In the genomic region with DNA sequence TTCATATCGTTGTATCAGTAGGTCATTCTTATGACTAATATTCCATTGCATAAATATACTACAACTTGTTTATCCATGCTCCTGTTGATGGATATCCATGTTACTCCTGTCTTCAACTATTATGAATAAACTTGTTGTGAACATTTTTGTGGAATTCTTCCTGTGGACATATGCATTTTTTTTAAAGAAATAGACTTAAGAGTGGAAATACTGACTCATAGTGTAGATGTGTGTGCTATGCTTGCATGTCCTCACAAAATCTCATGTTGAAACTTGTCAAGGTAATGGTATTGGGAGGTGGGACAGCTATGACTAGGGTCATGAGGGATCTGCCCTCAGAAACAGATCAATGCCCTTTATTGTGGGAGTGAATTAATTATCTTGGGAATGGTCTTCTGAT, we compare ENCODE assay signal across 26 cellular contexts.
DNase-seq lines count a peak whose midpoint lies in the region; ATAC-seq and TF ChIP-seq lines count a peak whose summit lies in the region.
"Had no signal": no experiment of that assay in that cellular context is flagged by ENCODE, and none has a peak within 500 bp of the region (broad histone marks: within the 10 kb centered on the region; RNA-seq: fewer than 3 reads in every experiment).

No MANE protein-coding gene starts in this region.

- H3K9me3 Mint-ChIP-seq in CD4-positive, CD25-positive, alpha-beta regulatory T cell: peaks cover 0 to 1% (median 0%) of the 10 kb centered on the region in 7 donors
- no peaks in the 10 kb centered on the region for H3K9me3 Mint-ChIP-seq in CD8-positive, alpha-beta T cell
- H3K9me3 Mint-ChIP-seq in activated naive CD8-positive, alpha-beta T cell treated with anti-CD3 and anti-CD28 coated beads for 36 hours: no peaks in the 10 kb centered on the region
- H3K9me3 Mint-ChIP-seq in activated CD8-positive, alpha-beta memory T cell treated with anti-CD3 and anti-CD28 coated beads, Interleukin-2, amount 10 ng/mL, durations not matched to agents 7 days and 5 days (ENCODE audit: low read depth): no peaks in the 10 kb centered on the region
- H3K9me3 Mint-ChIP-seq: activated T-helper 2 cell treated with anti-CD3 and anti-CD28 coated beads, Interferon-gamma antibody, Interleukin-2, Interleukin-4, amounts not matched to agents 10 μg/mL and 5 μg/mL and 100 μg/mL, durations not matched to agents 14 hours and 24 hours and 36 hours; effector memory CD8-positive, alpha-beta T cell had no signal

- peak overlapping the region; percentile 32 for H3K4me3 ChIP-seq in CD4-positive, CD25-positive, alpha-beta regulatory T cell (ENCODE audit: low read depth, low read length)
- no peak overlapping the region for H3K4me3 ChIP-seq in CD8-positive, alpha-beta T cell (ENCODE audit: low read depth, low read length)
- H3K4me3 ChIP-seq: coronary artery, GM12878, sigmoid colon, testis had no signal

- CTCF ChIA-PET in CD8-positive, alpha-beta T cell (lab: Charles Lee): interaction anchor here (0.9 to 8.0 kb wide), 10 partner anchors 12 to 85 kb away, joined by 3 to 54 read pairs (median 12); no protein-coding TSS in a partner anchor
- CTCF ChIA-PET in activated CD8-positive, alpha-beta memory T cell treated with anti-CD3 and anti-CD28 coated beads, Interleukin-2, amount 10 ng/mL, durations not matched to agents 7 days and 5 days (lab: Charles Lee): interaction anchor here (0.7 to 4.4 kb wide), 10 partner anchors 10 to 316 kb away, joined by 3 to 15 read pairs (median 4); no protein-coding TSS in a partner anchor

- no peaks in the 10 kb centered on the region for H3K27me3 ChIP-seq in CD4-positive, CD25-positive, alpha-beta regulatory T cell (ENCODE audit: control insufficient read depth, insufficient read depth, low read length)
- no peaks in the 10 kb centered on the region for H3K27me3 ChIP-seq in CD8-positive, alpha-beta T cell (ENCODE audit: insufficient read depth, low read length)
- no peaks in the 10 kb centered on the region for H3K27me3 ChIP-seq in foreskin keratinocyte
- H3K27me3 ChIP-seq: neutrophil, testis had no signal

- peaks cover 21% of the 10 kb centered on the region for H3K4me1 ChIP-seq in CD4-positive, CD25-positive, alpha-beta regulatory T cell (ENCODE audit: control insufficient read depth, insufficient read depth, low read length, poor library complexity, severe bottlenecking)
- peaks cover 25% of the 10 kb centered on the region for H3K4me1 ChIP-seq in CD8-positive, alpha-beta T cell (ENCODE audit: insufficient read depth, low read length)
- H3K4me1 ChIP-seq in foreskin keratinocyte: peaks cover 19% of the 10 kb centered on the region

- H3K27ac ChIP-seq in CD4-positive, CD25-positive, alpha-beta regulatory T cell (ENCODE audit: insufficient read depth, low read length, poor library complexity, severe bottlenecking): no peak overlapping the region
- no peak overlapping the region for H3K27ac ChIP-seq in CD8-positive, alpha-beta T cell (ENCODE audit: low read depth, low read length)
- peak overlapping the region; percentile 24 for H3K27ac ChIP-seq in foreskin keratinocyte
- H3K27ac ChIP-seq: coronary artery, neutrophil, sigmoid colon, testis had no signal

- TF ChIP-seq CTCF in CD8-positive, alpha-beta T cell (IDR thresholded peaks at IDR 0.05): no peak
- TF ChIP-seq CTCF in foreskin keratinocyte (conservative IDR thresholded peaks at IDR 0.05): no peak

- no peaks in the 10 kb centered on the region for H3K9me3 ChIP-seq in CD4-positive, CD25-positive, alpha-beta regulatory T cell (ENCODE audit: control insufficient read depth in 2 of 2, low read length in 2 of 2)
- no peaks in the 10 kb centered on the region for H3K9me3 ChIP-seq in CD8-positive, alpha-beta T cell (ENCODE audit: low read length)
- H3K9me3 ChIP-seq: neutrophil, sigmoid colon, testis had no signal

- no peak for ATAC-seq in CD4-positive, CD25-positive, alpha-beta regulatory T cell (ENCODE audit: low read depth in 2 of 2)
- ATAC-seq in CD8-positive, alpha-beta T cell: no peak
- ATAC-seq in foreskin keratinocyte: peak; percentile 67
- ATAC-seq in activated CD8-positive, alpha-beta memory T cell treated with anti-CD3 and anti-CD28 coated beads, Interleukin-2, amount 10 ng/mL, durations not matched to agents 7 days and 5 days: no peak
- ATAC-seq in HG03135 (IDR thresholded peaks at IDR 0.05; ENCODE audit: unreplicated experiment): no peak
- ATAC-seq: effector memory CD8-positive, alpha-beta T cell; esophagus mucosa; GM12878; HepG2; left colon had no signal

- H3K36me3 ChIP-seq in CD4-positive, CD25-positive, alpha-beta regulatory T cell (ENCODE audit: control insufficient read depth, insufficient read depth, low read length): no peaks in the 10 kb centered on the region
- H3K36me3 ChIP-seq in CD8-positive, alpha-beta T cell (ENCODE audit: insufficient read depth, low read length): no peaks in the 10 kb centered on the region
- H3K36me3 ChIP-seq: neutrophil, sigmoid colon had no signal

- peak overlapping the region in 1 of 3 donors; percentile 98 for H3K27ac Mint-ChIP-seq in CD4-positive, CD25-positive, alpha-beta regulatory T cell
- peak overlapping the region; percentile 64 for H3K27ac Mint-ChIP-seq in CD8-positive, alpha-beta T cell
- H3K27ac Mint-ChIP-seq in activated naive CD8-positive, alpha-beta T cell treated with anti-CD3 and anti-CD28 coated beads for 36 hours: peak overlapping the region; percentile 4
- no peak overlapping the region for H3K27ac Mint-ChIP-seq in activated CD8-positive, alpha-beta memory T cell treated with anti-CD3 and anti-CD28 coated beads, Interleukin-2, amount 10 ng/mL, durations not matched to agents 7 days and 5 days
- H3K27ac Mint-ChIP-seq: activated T-helper 2 cell treated with anti-CD3 and anti-CD28 coated beads, Interferon-gamma antibody, Interleukin-2, Interleukin-4, amounts not matched to agents 10 μg/mL and 5 μg/mL and 100 μg/mL, durations not matched to agents 14 hours and 24 hours and 36 hours; effector memory CD8-positive, alpha-beta T cell; progenitor cell of endocrine pancreas had no signal

- peaks cover 4% of the 10 kb centered on the region for H3K27me3 Mint-ChIP-seq in CD4-positive, CD25-positive, alpha-beta regulatory T cell
- no peaks in the 10 kb centered on the region for H3K27me3 Mint-ChIP-seq in CD8-positive, alpha-beta T cell (ENCODE audit: low read depth)
- H3K27me3 Mint-ChIP-seq in activated naive CD8-positive, alpha-beta T cell treated with anti-CD3 and anti-CD28 coated beads for 36 hours: no peaks in the 10 kb centered on the region
- H3K27me3 Mint-ChIP-seq in activated CD8-positive, alpha-beta memory T cell treated with anti-CD3 and anti-CD28 coated beads, Interleukin-2, amount 10 ng/mL, durations not matched to agents 7 days and 5 days: peaks cover 3% of the 10 kb centered on the region

- H3K4me3 Mint-ChIP-seq in CD4-positive, CD25-positive, alpha-beta regulatory T cell: peak overlapping the region in 2 of 4 donors; percentile 39 to 82
- H3K4me3 Mint-ChIP-seq in CD8-positive, alpha-beta T cell: no peak overlapping the region
- H3K4me3 Mint-ChIP-seq in activated naive CD8-positive, alpha-beta T cell treated with anti-CD3 and anti-CD28 coated beads for 36 hours: no peak overlapping the region
- H3K4me3 Mint-ChIP-seq in activated CD8-positive, alpha-beta memory T cell treated with anti-CD3 and anti-CD28 coated beads, Interleukin-2, amount 10 ng/mL, durations not matched to agents 7 days and 5 days: no peak overlapping the region
- H3K4me3 Mint-ChIP-seq: effector memory CD8-positive, alpha-beta T cell had no signal

- intact Hi-C loops in CD8-positive, alpha-beta T cell (cut with DNase I, micrococcal nuclease): loop anchor here (5.0 kb wide), 3 partner anchors 36 to 314 kb away; no protein-coding TSS in a partner anchor

- DNase-seq in CD4-positive, CD25-positive, alpha-beta regulatory T cell: no peak
- no peak for DNase-seq in CD8-positive, alpha-beta T cell
- no peak for DNase-seq in activated naive CD8-positive, alpha-beta T cell treated with anti-CD3 and anti-CD28 coated beads for 36 hours
- DNase-seq in foreskin keratinocyte: peak; percentile 76 to 89
- DNase-seq in activated CD8-positive, alpha-beta memory T cell treated with anti-CD3 and anti-CD28 coated beads, Interleukin-2, amount 10 ng/mL, durations not matched to agents 7 days and 5 days: no peak
- DNase-seq in hypothalamus (lab: John Stamatoyannopoulos, UW): no peak
- DNase-seq: activated CD4-positive, alpha-beta T cell treated with anti-CD3 and anti-CD28 coated beads for 4 hours; amygdala; C1 segment of cervical spinal cord; effector memory CD8-positive, alpha-beta T cell; EL; foreskin melanocyte; left colon; mesendoderm; NCI-H1694; sigmoid colon; stimulated activated naive CD4-positive, alpha-beta T cell treated with Interleukin-2 at 50 U/mL for 16 hours; testis had no signal

- peaks cover 4% of the 10 kb centered on the region for H3K36me3 Mint-ChIP-seq in CD4-positive, CD25-positive, alpha-beta regulatory T cell
- no peaks in the 10 kb centered on the region for H3K36me3 Mint-ChIP-seq in CD8-positive, alpha-beta T cell
- H3K36me3 Mint-ChIP-seq in activated naive CD8-positive, alpha-beta T cell treated with anti-CD3 and anti-CD28 coated beads for 36 hours: no peaks in the 10 kb centered on the region
- no peaks in the 10 kb centered on the region for H3K36me3 Mint-ChIP-seq in activated CD8-positive, alpha-beta memory T cell treated with anti-CD3 and anti-CD28 coated beads, Interleukin-2, amount 10 ng/mL, durations not matched to agents 7 days and 5 days

- POLR2A ChIA-PET in CD8-positive, alpha-beta T cell (lab: Charles Lee): interaction anchor here (1.0 to 1.4 kb wide), 2 partner anchors 297 to 310 kb away, joined by 3 to 5 read pairs; no protein-coding TSS in a partner anchor

- peaks cover 5 to 49% (median 31%) of the 10 kb centered on the region in 4 donors for H3K4me1 Mint-ChIP-seq in CD4-positive, CD25-positive, alpha-beta regulatory T cell
- peaks cover 44% of the 10 kb centered on the region for H3K4me1 Mint-ChIP-seq in CD8-positive, alpha-beta T cell (ENCODE audit: low read depth)
- H3K4me1 Mint-ChIP-seq in activated naive CD8-positive, alpha-beta T cell treated with anti-CD3 and anti-CD28 coated beads for 36 hours: peaks cover 38% of the 10 kb centered on the region
- peaks cover 21% of the 10 kb centered on the region for H3K4me1 Mint-ChIP-seq in activated CD8-positive, alpha-beta memory T cell treated with anti-CD3 and anti-CD28 coated beads, Interleukin-2, amount 10 ng/mL, durations not matched to agents 7 days and 5 days

Comparison
In these comparisons a context has a peak if more than half of its experiments do, and no peak if none do; other contexts are left out.
1. DNase-seq: peak in foreskin keratinocyte (2 of 2); none in CD4-positive, CD25-positive, alpha-beta regulatory T cell (0 of 3), CD8-positive, alpha-beta T cell (0 of 7), activated naive CD8-positive, alpha-beta T cell treated with anti-CD3 and anti-CD28 coated beads for 36 hours (single experiment), activated CD8-positive, alpha-beta memory T cell treated with anti-CD3 and anti-CD28 coated beads, Interleukin-2, amount 10 ng/mL, durations not matched to agents 7 days and 5 days (single experiment) and hypothalamus (0 of 51).